Comparison of ENCODE assay signal across 14 cellular contexts in the genomic region with DNA sequence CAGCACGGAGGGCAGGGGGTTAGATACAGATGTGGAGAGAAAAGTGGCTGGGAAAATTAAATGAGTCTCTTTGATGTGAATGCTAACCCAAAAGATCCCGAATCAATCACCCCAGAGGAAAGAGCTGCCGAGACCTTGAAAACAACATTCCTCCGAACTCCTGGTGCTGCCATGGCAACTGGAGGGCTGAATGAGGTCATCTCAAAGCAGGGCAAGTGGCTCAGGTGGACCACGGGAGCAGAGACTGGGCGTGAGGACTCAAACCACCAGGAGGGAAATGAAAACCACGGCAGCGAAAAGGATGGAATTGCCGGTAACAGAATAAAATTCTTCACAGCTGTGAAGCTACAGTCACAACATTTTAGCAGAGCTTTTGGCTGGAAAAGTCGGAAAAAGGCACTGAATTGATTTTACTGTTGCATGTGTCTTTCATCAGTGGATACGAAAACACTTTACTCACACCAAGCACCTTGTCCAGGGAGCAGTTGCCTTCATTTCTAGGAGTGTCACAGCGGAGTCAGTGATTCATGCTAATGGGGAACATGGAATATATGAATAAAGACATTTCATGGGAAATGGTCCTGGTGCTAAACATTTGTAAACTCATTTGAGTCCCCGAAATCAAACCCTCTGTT. TPM values are rescaled to one million over a fixed set of nuclear protein-coding genes. Genes with fewer than 3 reads are reported as not detected.
A peak's percentile ranks its signal among the peaks of the same experiment; 100 is the strongest.
DNase-seq lines count a peak whose midpoint lies in the region; ATAC-seq, FAIRE-seq and TF ChIP-seq lines count a peak whose summit lies in the region.
"Had no signal": no experiment of that assay in that cellular context is flagged by ENCODE, and none has a peak within 500 bp of the region (broad histone marks: within the 10 kb centered on the region; RNA-seq: fewer than 3 reads in every experiment).

No MANE protein-coding gene starts in this region.

- DNase-seq in NCI-H748 (lab: John Stamatoyannopoulos, UW; ENCODE audit: unreplicated experiment) (peak; percentile 51), NCI-H748 treated with DMSO at 0.1 percent for 48 hours (lab: John Stamatoyannopoulos, UW) (no peak), body of pancreas (peak; percentile 27 to 52 (median 46)), iPS-NIHi11 (ENCODE audit: low spot score) (peak; percentile 85), superior temporal gyrus (ENCODE audit: extremely low spot score) (peak; percentile 33), GM19239 (ENCODE audit: insufficient read length, low spot score) (no peak), foreskin melanocyte (no peak), NCI-H2196 (lab: John Stamatoyannopoulos, UW; ENCODE audit: unreplicated experiment) (no peak)
- DNase-seq: ACHN; Karpas-422; stimulated activated naive CD4-positive, alpha-beta T cell treated with Interleukin-2 at 50 U/mL for 16 hours had no signal

- WGBS in body of pancreas, 2 donors, result 22 to 24% methylated on average over 13 of the region's 13 CpGs

- no peaks in the 10 kb centered on the region for H3K9me3 ChIP-seq in body of pancreas

- no peak for TF ChIP-seq CTCF in body of pancreas (IDR thresholded peaks at IDR 0.05)

- intact Hi-C loops in body of pancreas (cut with DNase I), result no loop called here

- H3K27ac ChIP-seq in body of pancreas, result no peak overlapping the region
- H3K27ac ChIP-seq: SK-N-MC had no signal

- no peak overlapping the region for H3K4me3 ChIP-seq in body of pancreas
- H3K4me3 ChIP-seq: SK-N-MC had no signal

- TF ChIP-seq POLR2A in body of pancreas (IDR thresholded peaks at IDR 0.05), result no peak

- no peak for FAIRE-seq in GM19239 (lab: Jason Lieb, UNC)
- FAIRE-seq: GM18507 had no signal

- H3K36me3 ChIP-seq in body of pancreas (replicated peaks in 1 of 2; ENCODE audit: insufficient read depth in 1 of 2, low read depth in 2 of 2), result no peaks in the 10 kb centered on the region

- H3K27me3 ChIP-seq in body of pancreas, result no peaks in the 10 kb centered on the region

- peak; percentile 50 for ATAC-seq in body of pancreas

- no peaks in the 10 kb centered on the region for H3K4me1 ChIP-seq in body of pancreas

RNA-seq across cellular contexts. Expression of a gene that starts 23.3 kb away (rescaled TPM):
- not detected for total RNA-seq in body of pancreas
- total RNA-seq: omental fat pad had no signal

Comparison
In these comparisons a context has a peak if more than half of its experiments do, and no peak if none do; other contexts are left out.
1. DNase-seq: peak in NCI-H748 (single experiment), body of pancreas (4 of 4), iPS-NIHi11 (single experiment) and superior temporal gyrus (single experiment); none in NCI-H748 treated with DMSO at 0.1 percent for 48 hours (single experiment), GM19239 (single experiment), foreskin melanocyte (single experiment) and NCI-H2196 (single experiment).